Comparison of ENCODE assay signal across 8 cellular contexts in the genomic region with DNA sequence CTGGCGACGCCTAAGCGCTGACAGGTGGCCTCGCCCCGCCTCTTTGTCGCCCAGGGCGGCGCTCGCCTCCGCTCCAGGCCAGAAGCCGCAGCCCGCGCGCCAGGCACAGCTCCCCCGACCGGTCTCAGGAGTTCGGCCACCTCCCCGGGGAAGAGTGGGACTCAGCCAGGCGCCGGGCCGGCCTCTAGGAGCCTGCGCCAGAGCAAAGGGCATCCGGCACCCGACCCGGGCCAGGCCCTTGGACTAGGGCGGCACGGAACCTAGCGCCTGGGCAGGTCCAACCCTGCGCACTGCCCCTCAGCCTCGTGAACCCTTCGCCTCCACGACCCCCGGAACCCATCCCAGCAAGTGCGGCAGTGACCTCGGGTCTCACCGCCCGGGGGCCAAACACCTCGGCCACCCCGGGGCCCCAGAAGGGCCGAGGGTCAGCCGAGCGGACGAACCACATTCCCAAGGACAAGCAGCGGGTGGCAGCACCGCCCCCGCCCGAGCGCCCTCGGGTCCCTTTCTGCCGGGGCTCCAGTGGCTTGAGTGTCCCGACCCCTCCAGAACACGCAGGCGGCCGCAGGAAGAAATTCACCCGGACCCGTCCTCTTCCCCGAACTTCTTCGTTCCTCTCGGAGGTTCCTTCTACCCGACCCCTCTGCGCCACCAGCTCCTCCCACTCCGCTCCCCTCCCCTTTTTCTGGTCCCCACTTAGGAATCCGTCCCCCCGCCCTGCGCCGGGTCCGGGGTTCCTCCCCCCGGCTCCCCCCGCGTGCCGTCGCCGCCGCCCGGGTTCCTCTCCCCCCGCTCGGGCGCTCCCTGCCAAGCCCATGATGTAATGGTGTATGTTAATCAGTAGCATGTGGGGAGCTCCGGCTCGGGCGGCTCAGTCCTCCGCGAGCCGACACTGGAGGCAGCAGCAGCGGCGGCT. TPM values are rescaled to one million over a fixed set of nuclear protein-coding genes. Genes with fewer than 3 reads are reported as not detected.
DNase-seq lines count a peak whose midpoint lies in the region; ATAC-seq and TF ChIP-seq lines count a peak whose summit lies in the region.

No MANE protein-coding gene starts in this region.

- no peaks in the 10 kb centered on the region for H3K27me3 ChIP-seq in Caco-2 (replicated peaks; ENCODE audit: control insufficient read depth, insufficient read depth, low read length)
- H3K27me3 ChIP-seq in fibroblast of lung (ENCODE audit: control insufficient read depth, insufficient read depth, low read length), result no peaks in the 10 kb centered on the region
- H3K27me3 ChIP-seq in naive thymus-derived CD4-positive, alpha-beta T cell (ENCODE audit: control insufficient read depth in 2 of 2, insufficient read depth in 2 of 2, low read length in 2 of 2), result peaks cover 0 to 9% of the 10 kb centered on the region in 2 donors

- peaks cover 39% of the 10 kb centered on the region for H3K36me3 Mint-ChIP-seq in Caco-2 (ENCODE audit: insufficient read depth, unreplicated experiment)
- H3K36me3 Mint-ChIP-seq in naive thymus-derived CD4-positive, alpha-beta T cell, result no peaks in the 10 kb centered on the region

- no peaks in the 10 kb centered on the region for H3K27me3 Mint-ChIP-seq in Caco-2 (ENCODE audit: insufficient read depth, unreplicated experiment)
- H3K27me3 Mint-ChIP-seq in naive thymus-derived CD4-positive, alpha-beta T cell, result peaks cover 0 to 49% (median 9%) of the 10 kb centered on the region in 5 donors

- peak overlapping the region; percentile 98 for H3K27ac Mint-ChIP-seq in Caco-2 (ENCODE audit: unreplicated experiment)
- peak overlapping the region; percentile 17 to 83 (median 59) for H3K27ac Mint-ChIP-seq in naive thymus-derived CD4-positive, alpha-beta T cell

- peaks cover 7% of the 10 kb centered on the region for H3K4me1 Mint-ChIP-seq in Caco-2 (ENCODE audit: low read depth, unreplicated experiment)
- H3K4me1 Mint-ChIP-seq in naive thymus-derived CD4-positive, alpha-beta T cell, result peaks cover 5 to 19% (median 14%) of the 10 kb centered on the region in 7 donors

- H3K4me2 ChIP-seq in OCI-LY7 (ENCODE audit: low read length) (peak overlapping the region; percentile 99), fibroblast of lung (ENCODE audit: extremely low read depth, insufficient read depth, low read length) (peak overlapping the region; percentile 91)

- H3K9me2 ChIP-seq in OCI-LY7 (ENCODE audit: insufficient read depth, low read length), result no peaks in the 10 kb centered on the region

- peak overlapping the region; percentile 95 for H3K4me3 Mint-ChIP-seq in Caco-2 (ENCODE audit: unreplicated experiment)
- H3K4me3 Mint-ChIP-seq in naive thymus-derived CD4-positive, alpha-beta T cell, result peak overlapping the region; percentile 76 to 97 (median 84)

- peak in 1 of 2 experiments; percentile 38 for TF ChIP-seq CTCF in Caco-2 (IDR thresholded peaks at IDR 0.05; ENCODE audit: insufficient read depth in 1 of 2, low read depth in 1 of 2, low read length in 1 of 2, severe bottlenecking in 1 of 2, unreplicated experiment in 1 of 2)
- TF ChIP-seq CTCF in OCI-LY7 (conservative IDR thresholded peaks at IDR 0.05; ENCODE audit: low read length), result 0 out of 2 replicates have a peak, but pooled peaks have one; percentile 3
- peak in 1 of 2 donors; percentile 14 for TF ChIP-seq CTCF in fibroblast of lung (conservative IDR thresholded peaks at IDR 0.05 in 1 of 2, IDR thresholded peaks at IDR 0.05 in 1 of 2; ENCODE audit: low read depth in 1 of 2, low read length in 2 of 2)

- no peaks in the 10 kb centered on the region for H3K79me2 ChIP-seq in OCI-LY7 (ENCODE audit: insufficient read depth, low read depth, low read length)
- H3K79me2 ChIP-seq in fibroblast of lung (ENCODE audit: control insufficient read depth, insufficient read depth, low read length), result peaks cover 42% of the 10 kb centered on the region

- POLR2A ChIA-PET in Caco-2 (lab: Charles Lee) (interaction anchor here (0.6 to 2.3 kb wide), 14 partner anchors 35 to 1228 kb away, joined by 3 to 14 read pairs (median 4); a partner anchor contains a TSS), OCI-LY7 (lab: Charles Lee) (interaction anchor here (0.6 kb wide), 1 partner anchor 228 kb away, joined by 3 read pairs; no protein-coding TSS in a partner anchor)
- POLR2A ChIA-PET in naive thymus-derived CD4-positive, alpha-beta T cell (lab: Charles Lee), result interaction anchor here (1.0 to 2.1 kb wide), 3 partner anchors 56 to 209 kb away, joined by 3 to 12 read pairs (median 4); a partner anchor contains a TSS

- H3K27ac ChIP-seq in OCI-LY7 (ENCODE audit: low read depth, low read length, poor library complexity, severe bottlenecking) (no peak overlapping the region), fibroblast of lung (ENCODE audit: insufficient read depth, low read length) (peak overlapping the region; percentile 95)
- peak overlapping the region; percentile 72 for H3K27ac ChIP-seq in naive thymus-derived CD4-positive, alpha-beta T cell (ENCODE audit: low read depth, low read length)

- peak overlapping the region; percentile 73 for H3K4me3 ChIP-seq in Caco-2 (ENCODE audit: low read depth, low read length)
- H3K4me3 ChIP-seq in OCI-LY7 (ENCODE audit: low read depth, low read length, poor library complexity, severe bottlenecking), result peak overlapping the region; percentile 53
- H3K4me3 ChIP-seq in fibroblast of lung (replicated peaks in 1 of 4; ENCODE audit: control extremely low read depth in 1 of 4, insufficient read depth in 1 of 4, low read depth in 3 of 4, low read length in 4 of 4), result peak overlapping the region; percentile 56 to 83 (median 71)
- H3K4me3 ChIP-seq in naive thymus-derived CD4-positive, alpha-beta T cell (ENCODE audit: low read length), result peak overlapping the region; percentile 74

- H3K9me3 ChIP-seq in Caco-2, result no peaks in the 10 kb centered on the region
- no peaks in the 10 kb centered on the region for H3K9me3 ChIP-seq in OCI-LY7 (ENCODE audit: low read length)
- no peaks in the 10 kb centered on the region for H3K9me3 ChIP-seq in fibroblast of lung (ENCODE audit: control insufficient read depth, insufficient read depth, low read depth, low read length)
- no peaks in the 10 kb centered on the region for H3K9me3 ChIP-seq in naive thymus-derived CD4-positive, alpha-beta T cell (ENCODE audit: control insufficient read depth in 2 of 3, low read length in 3 of 3)

- H3K9me3 Mint-ChIP-seq in Caco-2 (ENCODE audit: unreplicated experiment), result no peaks in the 10 kb centered on the region
- no peaks in the 10 kb centered on the region for H3K9me3 Mint-ChIP-seq in naive thymus-derived CD4-positive, alpha-beta T cell

- H3K4me1 ChIP-seq in Caco-2, result peaks cover 21% of the 10 kb centered on the region
- peaks cover 33% of the 10 kb centered on the region for H3K4me1 ChIP-seq in OCI-LY7 (ENCODE audit: insufficient read depth, low read length, poor library complexity, severe bottlenecking)
- peaks cover 6% of the 10 kb centered on the region for H3K4me1 ChIP-seq in fibroblast of lung (ENCODE audit: control insufficient read depth, extremely low read depth, insufficient read depth, low read length)
- peaks cover 9 to 11% of the 10 kb centered on the region in 2 donors for H3K4me1 ChIP-seq in naive thymus-derived CD4-positive, alpha-beta T cell (ENCODE audit: control insufficient read depth in 2 of 2, insufficient read depth in 2 of 2, low read length in 2 of 2)

- intact Hi-C loops in Caco-2 (cut with micrococcal nuclease; ENCODE audit: unreplicated experiment), result loop anchor here (1.0 to 2.0 kb wide), 2 partner anchors 57 to 78 kb away; a partner anchor contains a TSS
- intact Hi-C loops in OCI-LY7 (cut with micrococcal nuclease; ENCODE audit: unreplicated experiment), result loop anchor here (2.0 to 10.0 kb wide), 3 partner anchors 57 to 337 kb away; a partner anchor contains a TSS
- intact Hi-C loops in naive thymus-derived CD4-positive, alpha-beta T cell (cut with micrococcal nuclease), result loop anchor here (1.0 to 10.0 kb wide), 12 partner anchors 56 to 1551 kb away; a partner anchor contains a TSS

- H4K20me1 ChIP-seq in OCI-LY7 (ENCODE audit: insufficient read depth, low read length), result peaks cover 8% of the 10 kb centered on the region; the same call in 1 of the 2 replicates
- no peaks in the 10 kb centered on the region for H4K20me1 ChIP-seq in fibroblast of lung (ENCODE audit: control insufficient read depth, extremely low read depth, insufficient read depth, low read length)

- H2AFZ ChIP-seq in OCI-LY7 (ENCODE audit: low read length), result no peak overlapping the region
- H2AFZ ChIP-seq in fibroblast of lung (ENCODE audit: low read length), result no peak overlapping the region

- H3K36me3 ChIP-seq in Caco-2 (ENCODE audit: control insufficient read depth, insufficient read depth, low read length) (no peaks in the 10 kb centered on the region), OCI-LY7 (ENCODE audit: insufficient read depth, low read length) (no peaks in the 10 kb centered on the region), fibroblast of lung (ENCODE audit: control insufficient read depth, insufficient read depth, low read length) (no peaks in the 10 kb centered on the region)
- no peaks in the 10 kb centered on the region for H3K36me3 ChIP-seq in naive thymus-derived CD4-positive, alpha-beta T cell (ENCODE audit: control insufficient read depth in 2 of 3, insufficient read depth in 3 of 3, low read length in 3 of 3)

- DNase-seq in Caco-2, result peak; percentile 94 to 95
- DNase-seq in OCI-LY7 (ENCODE audit: low spot score), result peak; percentile 38
- peak; percentile 61 to 75 for DNase-seq in activated T-helper 1 cell treated with anti-CD3 and anti-CD28 coated beads, Interleukin-2, amount 50 U/mL, for 16 hours (ENCODE audit: low read depth in 1 of 2, low spot score in 1 of 2)
- peak; percentile 90 for DNase-seq in fibroblast of lung (ENCODE audit: low read depth in 2 of 2)
- peak; percentile 61 to 83 (median 72) for DNase-seq in naive thymus-derived CD4-positive, alpha-beta T cell
- peak; percentile 74 for DNase-seq in stimulated activated naive CD4-positive, alpha-beta T cell treated with Interleukin-2 at 50 U/mL for 16 hours (lab: John Stamatoyannopoulos, UW)

- ATAC-seq in GM19455 (IDR thresholded peaks at IDR 0.05; ENCODE audit: unreplicated experiment) (peak; percentile 58), HG03565 (IDR thresholded peaks at IDR 0.05; ENCODE audit: unreplicated experiment) (peak; percentile 36)
- ATAC-seq in naive thymus-derived CD4-positive, alpha-beta T cell, result peak; percentile 83

- H3K9ac ChIP-seq in fibroblast of lung (ENCODE audit: insufficient read depth, low read length), result peak overlapping the region; percentile 98

- BruUV-seq in Caco-2 (replicated peaks; lab: Mats Ljungman, UMichigan) (no TSS peak), OCI-LY7 (replicated peaks; lab: Mats Ljungman, UMichigan) (no TSS peak)

- CTCF ChIA-PET in Caco-2 (lab: Charles Lee) (interaction anchor here (0.6 to 4.9 kb wide), 12 partner anchors 11 to 253 kb away, joined by 3 to 61 read pairs (median 6); no protein-coding TSS in a partner anchor), OCI-LY7 (lab: Charles Lee; ENCODE audit: unreplicated experiment) (interaction anchor here (0.6 to 1.1 kb wide), 3 partner anchors 70 to 210 kb away, joined by 3 to 4 read pairs (median 3); no protein-coding TSS in a partner anchor)
- CTCF ChIA-PET in naive thymus-derived CD4-positive, alpha-beta T cell (lab: Charles Lee), result interaction anchor here (0.5 to 8.1 kb wide), 5 partner anchors 65 to 1917 kb away, joined by 3 to 113 read pairs (median 4); no protein-coding TSS in a partner anchor

RNA-seq across cellular contexts. Expression of a gene that starts 1.4 kb away (rescaled TPM):
- 60.4 and 60.8 TPM in 2 replicates for total RNA-seq in Caco-2 (2022)
- total RNA-seq in OCI-LY7 (2014; rRNA removed; shearing (Covaris generic)), result 0.05 and 0.06 TPM in 2 replicates
- total RNA-seq in OCI-LY7 (2022), result 0.55 and 1.0 TPM in 2 replicates
- total RNA-seq in fibroblast of lung, result 25.9 and 39.8 TPM in 2 replicates
- 9.3 and 12.2 TPM in 2 replicates for polyA plus RNA-seq in fibroblast of lung
- polyA plus RNA-seq in fibroblast of lung (2012), result 25.1 and 29.4 TPM in 2 replicates
- polyA minus RNA-seq in fibroblast of lung (ENCODE audit: low replicate concordance), result 52.1 and 114 TPM in 2 replicates
- 1 to 10 TPM in 3 of 5 experiments, under 1 TPM in 2; 0.73 to 5.7 (median 1.7) TPM for total RNA-seq in naive thymus-derived CD4-positive, alpha-beta T cell
- not detected for polyA plus RNA-seq in naive thymus-derived CD4-positive, alpha-beta T cell

RNA-seq across cellular contexts. Expression of a gene that starts 55.8 kb away (rescaled TPM):
- total RNA-seq in Caco-2 (2022), result 12.0 and 12.3 TPM in 2 replicates
- total RNA-seq in OCI-LY7 (2014; rRNA removed; shearing (Covaris generic)), result 8.4 and 10.0 TPM in 2 replicates
- total RNA-seq in OCI-LY7 (2022), result 11.8 and 13.4 TPM in 2 replicates
- 18.2 and 23.0 TPM in 2 replicates for total RNA-seq in fibroblast of lung
- polyA plus RNA-seq in fibroblast of lung, result 11.7 and 15.8 TPM in 2 replicates
- 16.4 and 18.5 TPM in 2 replicates for polyA plus RNA-seq in fibroblast of lung (2012)
- polyA minus RNA-seq in fibroblast of lung (ENCODE audit: low replicate concordance), result 0.74 and 1.3 TPM in 2 replicates
- 10 to 100 TPM; 11.2 to 24.1 (median 17.3) TPM for total RNA-seq in naive thymus-derived CD4-positive, alpha-beta T cell
- polyA plus RNA-seq in naive thymus-derived CD4-positive, alpha-beta T cell, result 10 to 100 TPM; 17.9 to 23.4 TPM

Comparison
In these comparisons a context has a peak if more than half of its experiments do, and no peak if none do; other contexts are left out.
1. DNase-seq: peak in every context shown above with its lines; median percentile 94 in Caco-2; 90 in fibroblast of lung; 74 in stimulated activated naive CD4-positive, alpha-beta T cell treated with Interleukin-2 at 50 U/mL for 16 hours; 72 in naive thymus-derived CD4-positive, alpha-beta T cell; 68 in activated T-helper 1 cell treated with anti-CD3 and anti-CD28 coated beads, Interleukin-2, amount 50 U/mL, for 16 hours; 38 in OCI-LY7.